20 cellular contexts compared by ENCODE assay signal in the genomic region with DNA sequence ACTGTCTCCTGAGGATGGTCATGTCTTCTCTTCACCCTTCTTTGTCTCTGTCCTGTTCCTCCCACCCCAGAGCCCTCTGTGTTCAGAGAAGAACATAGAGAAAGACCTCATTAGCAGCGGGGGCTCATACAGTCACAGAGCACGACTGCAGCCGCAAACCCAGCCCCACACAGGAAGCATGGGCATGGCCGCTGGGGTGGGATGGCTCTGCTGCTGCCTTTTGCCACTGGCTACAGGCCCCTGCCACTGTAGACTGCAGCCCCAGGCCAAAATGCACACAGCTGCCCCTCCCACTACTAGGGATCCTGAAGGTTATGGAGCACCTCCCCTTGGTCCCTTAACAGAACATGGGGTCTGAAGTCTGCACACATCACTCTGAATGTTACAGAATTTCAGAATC.
"Had no signal": no experiment of that assay in that cellular context is flagged by ENCODE, and none has a peak within 500 bp of the region (broad histone marks: within the 10 kb centered on the region; RNA-seq: fewer than 3 reads in every experiment).

No MANE protein-coding gene starts in this region.

- H3K27ac ChIP-seq: testis had no signal

- H3K27me3 ChIP-seq: heart left ventricle, testis had no signal

- H3K9me3 ChIP-seq: heart left ventricle, testis had no signal

- FAIRE-seq: bronchial epithelial cell had no signal

- DNase-seq: activated B cell treated with CpG ODN at 0.5 μM for 24 hours; activated CD4-positive, alpha-beta T cell treated with anti-CD3 and anti-CD28 coated beads for 4 hours; activated CD4-positive, alpha-beta T cell treated with anti-CD3 and anti-CD28 coated beads, Interleukin-2, amount 50 U/mL, for 48 hours; activated effector memory CD4-positive, alpha-beta T cell treated with Interleukin-2 at 50 U/mL for 16 hours; activated naive CD4-positive, alpha-beta T cell treated with anti-CD3 and anti-CD28 coated beads for 36 hours; activated naive CD8-positive, alpha-beta T cell treated with anti-CD3 and anti-CD28 coated beads, Interleukin-2, amount 10 ng/mL, durations not matched to agents 7 days and 5 days; activated T-cell treated with anti-CD3 and anti-CD28 coated beads, Interleukin-2, amount 50 U/mL, for 72 hours; amniotic stem cell; endodermal cell; islet precursor cell; left cardiac atrium; naive B cell; retina; stimulated activated CD4-positive, alpha-beta T cell treated with anti-CD3 and anti-CD28 coated beads, Interleukin-4, amount 100 ng/mL, for 1 hour; stimulated activated naive CD4-positive, alpha-beta T cell; T1000; testis had no signal

- H3K36me3 ChIP-seq: heart left ventricle had no signal

- ATAC-seq: activated T-cell treated with anti-CD3 and anti-CD28 coated beads, Interleukin-2, amount 50 U/mL, for 72 hours had no signal

- H3K4me3 ChIP-seq: coronary artery, heart left ventricle, testis had no signal
